Comparison of ENCODE assay signal across 15 cellular contexts in genomic region chr10:52170776-52171175, GRCh38.
DNase-seq lines count a peak whose midpoint lies in the region; ATAC-seq, FAIRE-seq and TF ChIP-seq lines count a peak whose summit lies in the region.
"Had no signal": no experiment of that assay in that cellular context is flagged by ENCODE, and none has a peak within 500 bp of the region (broad histone marks: within the 10 kb centered on the region; RNA-seq: fewer than 3 reads in every experiment).

No MANE protein-coding gene starts in this region.

- WGBS in HUES64: 27% methylated on average over 4 of the region's 4 CpGs

- peaks cover 37% of the 10 kb centered on the region for H3K4me1 Mint-ChIP-seq in WTC11
- H3K4me1 Mint-ChIP-seq: CD8-positive, alpha-beta memory T cell had no signal

- CTCF ChIA-PET in WTC11 (lab: Charles Lee): no interaction called here

- POLR2A ChIA-PET in WTC11 (lab: Charles Lee): no interaction called here

- H3K27ac ChIP-seq in HUES64 (ENCODE audit: low read depth, low read length) (peak overlapping the region; percentile 57; the same call in 1 of the 2 replicates), iPS-20b (ENCODE audit: low read length) (peak overlapping the region; percentile 36)
- H3K27ac ChIP-seq: BLaER1 had no signal

- H3K36me3 ChIP-seq in HUES64 (ENCODE audit: insufficient read depth, low read length) (no peaks in the 10 kb centered on the region), iPS-20b (ENCODE audit: insufficient read depth, low read depth, low read length) (no peaks in the 10 kb centered on the region)
- H3K36me3 ChIP-seq: BLaER1 had no signal

- DNase-seq in WTC11 (ENCODE audit: low spot score) (no peak), RCC 7860 (ENCODE audit: low spot score) (no peak)
- no peak for DNase-seq in activated CD4-positive, CD25-positive, alpha-beta regulatory T cell treated with anti-CD3 and anti-CD28 coated beads, Interleukin-2, amount 50 U/mL, for 72 hours
- no peak for DNase-seq in effector CD4-positive, alpha-beta T cell
- DNase-seq: CD8-positive, alpha-beta memory T cell; HCEC 1CT; NCI-H146; NCI-H446 treated with DMSO at 0.1 percent for 48 hours; NCI-H774; SHP77 treated with DMSO at 0.1 percent for 48 hours had no signal

- H3K36me3 Mint-ChIP-seq in WTC11: peaks cover 29% of the 10 kb centered on the region
- H3K36me3 Mint-ChIP-seq: CD8-positive, alpha-beta memory T cell had no signal

- TF ChIP-seq CTCF in WTC11 (IDR thresholded peaks at IDR 0.05): no peak

- H3K4me1 ChIP-seq in HUES64 (ENCODE audit: insufficient read depth, low read length): peaks cover 30% of the 10 kb centered on the region
- peaks cover 15% of the 10 kb centered on the region; the same call in 1 of the 2 replicates for H3K4me1 ChIP-seq in iPS-20b (ENCODE audit: insufficient read depth, low read length)

- H3K4me3 ChIP-seq in HUES64 (ENCODE audit: low read length): no peak overlapping the region
- H3K4me3 ChIP-seq in iPS-20b (ENCODE audit: low read length): no peak overlapping the region
- H3K4me3 ChIP-seq: BLaER1, K562 had no signal

- peak; percentile 96 for ATAC-seq in WTC11
- ATAC-seq in GM19351 (IDR thresholded peaks at IDR 0.05; ENCODE audit: unreplicated experiment): no peak
- ATAC-seq: K562 had no signal

- H3K9me3 ChIP-seq in HUES64 (ENCODE audit: insufficient read depth, low read depth, low read length) (no peaks in the 10 kb centered on the region), iPS-20b (ENCODE audit: insufficient read depth, low read depth, low read length) (no peaks in the 10 kb centered on the region)
- H3K9me3 ChIP-seq: BLaER1 had no signal

- H3K27ac Mint-ChIP-seq in WTC11: peak overlapping the region; percentile 92
- H3K27ac Mint-ChIP-seq: CD8-positive, alpha-beta memory T cell had no signal

- no peaks in the 10 kb centered on the region for H3K27me3 Mint-ChIP-seq in WTC11 (ENCODE audit: low read depth)

- peaks cover 28% of the 10 kb centered on the region for H3K9me3 Mint-ChIP-seq in WTC11

- H3K9ac ChIP-seq in HUES64 (ENCODE audit: low read depth, low read length): no peak overlapping the region
- H3K9ac ChIP-seq in iPS-20b (ENCODE audit: low read depth, low read length): peak overlapping the region; percentile 2; the same call in 1 of the 2 replicates
- H3K9ac ChIP-seq: BLaER1 had no signal

- no peak for FAIRE-seq in RCC 7860 (lab: Jason Lieb, UNC)
- FAIRE-seq: K562 had no signal

- peak overlapping the region; percentile 4; the same call in 1 of the 2 replicates for H3K4me3 Mint-ChIP-seq in WTC11
- H3K4me3 Mint-ChIP-seq: CD8-positive, alpha-beta memory T cell had no signal

- H3K27me3 ChIP-seq in HUES64 (ENCODE audit: insufficient read depth, low read length) (no peaks in the 10 kb centered on the region), iPS-20b (ENCODE audit: insufficient read depth, low read length) (no peaks in the 10 kb centered on the region)
- H3K27me3 ChIP-seq: BLaER1 had no signal

TF ChIP-seq in WTC11, 78 proteins besides CTCF, POLR2A, EP300 and RAD21:
- no peak for TF ChIP-seq SOX15 (CRISPR knock-in tag; IDR thresholded peaks at IDR 0.05)
- TF ChIP-seq E2F5 (CRISPR knock-in tag; IDR thresholded peaks at IDR 0.05): no peak
- TF ChIP-seq FOXP4 (CRISPR knock-in tag; IDR thresholded peaks at IDR 0.05): peak; percentile 30; the same call in 1 of the 2 replicates
- TF ChIP-seq ATF6 (CRISPR knock-in tag; IDR thresholded peaks at IDR 0.05): no peak
- no peak for TF ChIP-seq PRRX2 (CRISPR knock-in tag; IDR thresholded peaks at IDR 0.05)
- no peak for TF ChIP-seq MXD4 (CRISPR knock-in tag; IDR thresholded peaks at IDR 0.05; ENCODE audit: borderline replicate concordance)
